1 cellular context compared by ENCODE assay signal in the genomic region with DNA sequence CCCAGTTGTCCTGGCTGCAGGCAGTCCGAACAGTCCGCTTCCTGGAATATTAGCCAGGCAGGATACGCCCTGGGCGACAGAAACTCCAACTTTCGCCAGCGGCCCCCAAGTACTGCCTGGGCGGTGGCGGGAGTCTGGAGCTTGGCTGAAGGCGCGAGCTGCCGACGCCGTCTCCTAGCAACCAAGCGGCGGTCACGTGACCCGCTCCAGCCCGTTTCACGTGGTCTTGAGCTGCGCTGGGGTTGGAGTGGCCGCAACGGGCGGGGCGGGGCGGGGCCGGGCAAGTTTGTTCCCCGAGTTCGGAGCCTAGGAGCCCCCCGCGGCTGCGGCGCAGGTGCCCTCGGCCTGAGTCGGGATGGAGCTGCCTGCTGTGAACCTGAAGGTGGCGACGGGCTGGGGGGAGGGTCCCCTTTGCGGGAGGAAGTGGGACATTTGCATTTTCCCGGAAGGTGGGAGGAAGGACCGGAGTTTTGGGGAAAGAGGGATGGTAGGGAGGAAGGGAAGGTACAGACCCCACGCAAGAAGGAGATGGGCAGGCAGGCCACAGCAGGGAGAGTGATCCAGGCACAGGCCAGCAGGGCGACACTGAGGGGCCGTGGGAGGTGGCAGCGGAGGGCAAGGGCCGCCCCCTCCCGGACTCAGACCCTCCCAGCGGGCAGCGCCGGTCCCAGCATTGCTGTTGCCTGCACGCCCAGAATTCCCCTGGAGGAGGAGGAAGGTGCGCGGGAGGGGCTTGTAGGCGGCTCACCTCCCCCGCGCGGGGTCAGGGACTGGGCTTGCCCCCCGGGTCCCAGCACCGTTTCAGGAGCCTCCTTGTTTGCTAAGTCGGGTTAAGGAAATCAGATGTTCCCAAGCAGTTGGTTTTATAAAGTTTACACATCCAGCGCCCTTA.
TF ChIP-seq lines count a peak whose summit lies in the region.

A gene with protein sequence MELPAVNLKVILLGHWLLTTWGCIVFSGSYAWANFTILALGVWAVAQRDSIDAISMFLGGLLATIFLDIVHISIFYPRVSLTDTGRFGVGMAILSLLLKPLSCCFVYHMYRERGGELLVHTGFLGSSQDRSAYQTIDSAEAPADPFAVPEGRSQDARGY (plus strand): TSS at position 283 of the 892 bp plus-strand sequence. CDS start 73 bp downstream, at position 356.

TF ChIP-seq in GM12878, 131 proteins besides CTCF, POLR2A, EP300 and RAD21 (continued from another document and continues in another):
- TF ChIP-seq, protein P1, sequence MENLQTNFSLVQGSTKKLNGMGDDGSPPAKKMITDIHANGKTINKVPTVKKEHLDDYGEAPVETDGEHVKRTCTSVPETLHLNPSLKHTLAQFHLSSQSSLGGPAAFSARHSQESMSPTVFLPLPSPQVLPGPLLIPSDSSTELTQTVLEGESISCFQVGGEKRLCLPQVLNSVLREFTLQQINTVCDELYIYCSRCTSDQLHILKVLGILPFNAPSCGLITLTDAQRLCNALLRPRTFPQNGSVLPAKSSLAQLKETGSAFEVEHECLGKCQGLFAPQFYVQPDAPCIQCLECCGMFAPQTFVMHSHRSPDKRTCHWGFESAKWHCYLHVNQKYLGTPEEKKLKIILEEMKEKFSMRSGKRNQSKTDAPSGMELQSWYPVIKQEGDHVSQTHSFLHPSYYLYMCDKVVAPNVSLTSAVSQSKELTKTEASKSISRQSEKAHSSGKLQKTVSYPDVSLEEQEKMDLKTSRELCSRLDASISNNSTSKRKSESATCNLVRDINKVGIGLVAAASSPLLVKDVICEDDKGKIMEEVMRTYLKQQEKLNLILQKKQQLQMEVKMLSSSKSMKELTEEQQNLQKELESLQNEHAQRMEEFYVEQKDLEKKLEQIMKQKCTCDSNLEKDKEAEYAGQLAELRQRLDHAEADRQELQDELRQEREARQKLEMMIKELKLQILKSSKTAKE (IDR thresholded peaks at IDR 0.05; ENCODE audit: low read depth, poor library complexity, severe bottlenecking) = no peak
- TF ChIP-seq, protein P2, sequence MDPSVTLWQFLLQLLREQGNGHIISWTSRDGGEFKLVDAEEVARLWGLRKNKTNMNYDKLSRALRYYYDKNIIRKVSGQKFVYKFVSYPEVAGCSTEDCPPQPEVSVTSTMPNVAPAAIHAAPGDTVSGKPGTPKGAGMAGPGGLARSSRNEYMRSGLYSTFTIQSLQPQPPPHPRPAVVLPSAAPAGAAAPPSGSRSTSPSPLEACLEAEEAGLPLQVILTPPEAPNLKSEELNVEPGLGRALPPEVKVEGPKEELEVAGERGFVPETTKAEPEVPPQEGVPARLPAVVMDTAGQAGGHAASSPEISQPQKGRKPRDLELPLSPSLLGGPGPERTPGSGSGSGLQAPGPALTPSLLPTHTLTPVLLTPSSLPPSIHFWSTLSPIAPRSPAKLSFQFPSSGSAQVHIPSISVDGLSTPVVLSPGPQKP (IDR thresholded peaks at IDR 0.05; ENCODE audit: low read depth, low read length) = no peak
- TF ChIP-seq SIX5 (IDR thresholded peaks at IDR 0.05; ENCODE audit: low read depth, low read length, severe bottlenecking) (peak; percentile 20), PAX5 (IDR thresholded peaks at IDR 0.05; ENCODE audit: borderline replicate concordance, low read depth, low read length) (no peak; the same call in 1 of the 2 replicates), CEBPB (IDR thresholded peaks at IDR 0.05; ENCODE audit: borderline replicate concordance in 1 of 2, low read depth in 2 of 2, low read length in 2 of 2) (no peak), ZBED1 (IDR thresholded peaks at IDR 0.05; ENCODE audit: borderline replicate concordance) (no peak), SIN3A (IDR thresholded peaks at IDR 0.05; ENCODE audit: low read depth, low read length) (peak; percentile 95), RBBP5 (conservative IDR thresholded peaks at IDR 0.05) (no peak), ZNF217 (IDR thresholded peaks at IDR 0.05) (0 out of 2 replicates have a peak, but pooled peaks have one; percentile 44), IRF4 (IDR thresholded peaks at IDR 0.05; ENCODE audit: low read depth, low read length) (no peak), SPI1 (IDR thresholded peaks at IDR 0.05; ENCODE audit: borderline replicate concordance, insufficient read depth, low read depth, low read length) (no peak), RAD51 (IDR thresholded peaks at IDR 0.05) (peak; percentile 99), TARDBP (IDR thresholded peaks at IDR 0.05; ENCODE audit: borderline replicate concordance) (no peak), EZH2 (IDR thresholded peaks at IDR 0.05; ENCODE audit: borderline replicate concordance, control insufficient read depth, low read depth, low read length) (no peak), SMAD5 (IDR thresholded peaks at IDR 0.05; ENCODE audit: low read depth) (no peak), LARP7 (IDR thresholded peaks at IDR 0.05) (no peak), POLR2AphosphoS2 (IDR thresholded peaks at IDR 0.05; ENCODE audit: low read depth, low read length) (no peak), ZSCAN29 (IDR thresholded peaks at IDR 0.05) (no peak), HDGF (IDR thresholded peaks at IDR 0.05) (peak; percentile 78; the same call in 1 of the 2 replicates), STAT3 (IDR thresholded peaks at IDR 0.05; ENCODE audit: low read depth, low read length) (no peak), MTA3 (IDR thresholded peaks at IDR 0.05; ENCODE audit: borderline replicate concordance, low read length) (peak; percentile 39; the same call in 1 of the 2 replicates), NRF1 (conservative IDR thresholded peaks at IDR 0.05; ENCODE audit: low read depth, low read length) (no peak), NR2C2 (IDR thresholded peaks at IDR 0.05; ENCODE audit: borderline replicate concordance, control insufficient read depth, insufficient read length, low read depth) (no peak), FOXK2 (IDR thresholded peaks at IDR 0.05) (no peak), EED (IDR thresholded peaks at IDR 0.05; ENCODE audit: low read depth) (peak; percentile 65)
- TF ChIP-seq, protein P3, sequence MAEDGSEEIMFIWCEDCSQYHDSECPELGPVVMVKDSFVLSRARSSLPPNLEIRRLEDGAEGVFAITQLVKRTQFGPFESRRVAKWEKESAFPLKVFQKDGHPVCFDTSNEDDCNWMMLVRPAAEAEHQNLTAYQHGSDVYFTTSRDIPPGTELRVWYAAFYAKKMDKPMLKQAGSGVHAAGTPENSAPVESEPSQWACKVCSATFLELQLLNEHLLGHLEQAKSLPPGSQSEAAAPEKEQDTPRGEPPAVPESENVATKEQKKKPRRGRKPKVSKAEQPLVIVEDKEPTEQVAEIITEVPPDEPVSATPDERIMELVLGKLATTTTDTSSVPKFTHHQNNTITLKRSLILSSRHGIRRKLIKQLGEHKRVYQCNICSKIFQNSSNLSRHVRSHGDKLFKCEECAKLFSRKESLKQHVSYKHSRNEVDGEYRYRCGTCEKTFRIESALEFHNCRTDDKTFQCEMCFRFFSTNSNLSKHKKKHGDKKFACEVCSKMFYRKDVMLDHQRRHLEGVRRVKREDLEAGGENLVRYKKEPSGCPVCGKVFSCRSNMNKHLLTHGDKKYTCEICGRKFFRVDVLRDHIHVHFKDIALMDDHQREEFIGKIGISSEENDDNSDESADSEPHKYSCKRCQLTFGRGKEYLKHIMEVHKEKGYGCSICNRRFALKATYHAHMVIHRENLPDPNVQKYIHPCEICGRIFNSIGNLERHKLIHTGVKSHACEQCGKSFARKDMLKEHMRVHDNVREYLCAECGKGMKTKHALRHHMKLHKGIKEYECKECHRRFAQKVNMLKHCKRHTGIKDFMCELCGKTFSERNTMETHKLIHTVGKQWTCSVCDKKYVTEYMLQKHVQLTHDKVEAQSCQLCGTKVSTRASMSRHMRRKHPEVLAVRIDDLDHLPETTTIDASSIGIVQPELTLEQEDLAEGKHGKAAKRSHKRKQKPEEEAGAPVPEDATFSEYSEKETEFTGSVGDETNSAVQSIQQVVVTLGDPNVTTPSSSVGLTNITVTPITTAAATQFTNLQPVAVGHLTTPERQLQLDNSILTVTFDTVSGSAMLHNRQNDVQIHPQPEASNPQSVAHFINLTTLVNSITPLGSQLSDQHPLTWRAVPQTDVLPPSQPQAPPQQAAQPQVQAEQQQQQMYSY (CRISPR knock-in tag; IDR thresholded peaks at IDR 0.05) = peak; percentile 91
- TF ChIP-seq, protein P4, sequence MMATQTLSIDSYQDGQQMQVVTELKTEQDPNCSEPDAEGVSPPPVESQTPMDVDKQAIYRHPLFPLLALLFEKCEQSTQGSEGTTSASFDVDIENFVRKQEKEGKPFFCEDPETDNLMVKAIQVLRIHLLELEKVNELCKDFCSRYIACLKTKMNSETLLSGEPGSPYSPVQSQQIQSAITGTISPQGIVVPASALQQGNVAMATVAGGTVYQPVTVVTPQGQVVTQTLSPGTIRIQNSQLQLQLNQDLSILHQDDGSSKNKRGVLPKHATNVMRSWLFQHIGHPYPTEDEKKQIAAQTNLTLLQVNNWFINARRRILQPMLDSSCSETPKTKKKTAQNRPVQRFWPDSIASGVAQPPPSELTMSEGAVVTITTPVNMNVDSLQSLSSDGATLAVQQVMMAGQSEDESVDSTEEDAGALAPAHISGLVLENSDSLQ (IDR thresholded peaks at IDR 0.05) = no peak; the same call in 1 of the 2 replicates
- TF ChIP-seq, protein P5, sequence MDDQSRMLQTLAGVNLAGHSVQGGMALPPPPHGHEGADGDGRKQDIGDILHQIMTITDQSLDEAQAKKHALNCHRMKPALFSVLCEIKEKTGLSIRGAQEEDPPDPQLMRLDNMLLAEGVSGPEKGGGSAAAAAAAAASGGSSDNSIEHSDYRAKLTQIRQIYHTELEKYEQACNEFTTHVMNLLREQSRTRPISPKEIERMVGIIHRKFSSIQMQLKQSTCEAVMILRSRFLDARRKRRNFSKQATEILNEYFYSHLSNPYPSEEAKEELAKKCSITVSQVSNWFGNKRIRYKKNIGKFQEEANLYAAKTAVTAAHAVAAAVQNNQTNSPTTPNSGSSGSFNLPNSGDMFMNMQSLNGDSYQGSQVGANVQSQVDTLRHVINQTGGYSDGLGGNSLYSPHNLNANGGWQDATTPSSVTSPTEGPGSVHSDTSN (IDR thresholded peaks at IDR 0.05; ENCODE audit: insufficient replicate concordance, low read depth, low read length) = no peak
- TF ChIP-seq, protein P6, sequence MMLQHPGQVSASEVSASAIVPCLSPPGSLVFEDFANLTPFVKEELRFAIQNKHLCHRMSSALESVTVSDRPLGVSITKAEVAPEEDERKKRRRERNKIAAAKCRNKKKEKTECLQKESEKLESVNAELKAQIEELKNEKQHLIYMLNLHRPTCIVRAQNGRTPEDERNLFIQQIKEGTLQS (IDR thresholded peaks at IDR 0.05; ENCODE audit: borderline replicate concordance, extremely low read depth, low read depth, low read length) = peak; percentile 87
- TF ChIP-seq, protein P7, sequence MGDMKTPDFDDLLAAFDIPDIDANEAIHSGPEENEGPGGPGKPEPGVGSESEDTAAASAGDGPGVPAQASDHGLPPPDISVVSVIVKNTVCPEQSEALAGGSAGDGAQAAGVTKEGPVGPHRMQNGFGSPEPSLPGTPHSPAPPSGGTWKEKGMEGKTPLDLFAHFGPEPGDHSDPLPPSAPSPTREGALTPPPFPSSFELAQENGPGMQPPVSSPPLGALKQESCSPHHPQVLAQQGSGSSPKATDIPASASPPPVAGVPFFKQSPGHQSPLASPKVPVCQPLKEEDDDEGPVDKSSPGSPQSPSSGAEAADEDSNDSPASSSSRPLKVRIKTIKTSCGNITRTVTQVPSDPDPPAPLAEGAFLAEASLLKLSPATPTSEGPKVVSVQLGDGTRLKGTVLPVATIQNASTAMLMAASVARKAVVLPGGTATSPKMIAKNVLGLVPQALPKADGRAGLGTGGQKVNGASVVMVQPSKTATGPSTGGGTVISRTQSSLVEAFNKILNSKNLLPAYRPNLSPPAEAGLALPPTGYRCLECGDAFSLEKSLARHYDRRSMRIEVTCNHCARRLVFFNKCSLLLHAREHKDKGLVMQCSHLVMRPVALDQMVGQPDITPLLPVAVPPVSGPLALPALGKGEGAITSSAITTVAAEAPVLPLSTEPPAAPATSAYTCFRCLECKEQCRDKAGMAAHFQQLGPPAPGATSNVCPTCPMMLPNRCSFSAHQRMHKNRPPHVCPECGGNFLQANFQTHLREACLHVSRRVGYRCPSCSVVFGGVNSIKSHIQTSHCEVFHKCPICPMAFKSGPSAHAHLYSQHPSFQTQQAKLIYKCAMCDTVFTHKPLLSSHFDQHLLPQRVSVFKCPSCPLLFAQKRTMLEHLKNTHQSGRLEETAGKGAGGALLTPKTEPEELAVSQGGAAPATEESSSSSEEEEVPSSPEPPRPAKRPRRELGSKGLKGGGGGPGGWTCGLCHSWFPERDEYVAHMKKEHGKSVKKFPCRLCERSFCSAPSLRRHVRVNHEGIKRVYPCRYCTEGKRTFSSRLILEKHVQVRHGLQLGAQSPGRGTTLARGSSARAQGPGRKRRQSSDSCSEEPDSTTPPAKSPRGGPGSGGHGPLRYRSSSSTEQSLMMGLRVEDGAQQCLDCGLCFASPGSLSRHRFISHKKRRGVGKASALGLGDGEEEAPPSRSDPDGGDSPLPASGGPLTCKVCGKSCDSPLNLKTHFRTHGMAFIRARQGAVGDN (IDR thresholded peaks at IDR 0.05) = no peak
- TF ChIP-seq, protein P8, sequence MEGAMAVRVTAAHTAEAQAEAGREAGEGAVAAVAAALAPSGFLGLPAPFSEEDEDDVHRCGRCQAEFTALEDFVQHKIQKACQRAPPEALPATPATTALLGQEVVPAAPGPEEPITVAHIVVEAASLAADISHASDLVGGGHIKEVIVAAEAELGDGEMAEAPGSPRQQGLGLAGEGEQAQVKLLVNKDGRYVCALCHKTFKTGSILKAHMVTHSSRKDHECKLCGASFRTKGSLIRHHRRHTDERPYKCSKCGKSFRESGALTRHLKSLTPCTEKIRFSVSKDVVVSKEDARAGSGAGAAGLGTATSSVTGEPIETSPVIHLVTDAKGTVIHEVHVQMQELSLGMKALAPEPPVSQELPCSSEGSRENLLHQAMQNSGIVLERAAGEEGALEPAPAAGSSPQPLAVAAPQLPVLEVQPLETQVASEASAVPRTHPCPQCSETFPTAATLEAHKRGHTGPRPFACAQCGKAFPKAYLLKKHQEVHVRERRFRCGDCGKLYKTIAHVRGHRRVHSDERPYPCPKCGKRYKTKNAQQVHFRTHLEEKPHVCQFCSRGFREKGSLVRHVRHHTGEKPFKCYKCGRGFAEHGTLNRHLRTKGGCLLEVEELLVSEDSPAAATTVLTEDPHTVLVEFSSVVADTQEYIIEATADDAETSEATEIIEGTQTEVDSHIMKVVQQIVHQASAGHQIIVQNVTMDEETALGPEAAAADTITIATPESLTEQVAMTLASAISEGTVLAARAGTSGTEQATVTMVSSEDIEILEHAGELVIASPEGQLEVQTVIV (IDR thresholded peaks at IDR 0.05; ENCODE audit: borderline replicate concordance, partially characterized antibody) = no peak
- TF ChIP-seq, protein P9, sequence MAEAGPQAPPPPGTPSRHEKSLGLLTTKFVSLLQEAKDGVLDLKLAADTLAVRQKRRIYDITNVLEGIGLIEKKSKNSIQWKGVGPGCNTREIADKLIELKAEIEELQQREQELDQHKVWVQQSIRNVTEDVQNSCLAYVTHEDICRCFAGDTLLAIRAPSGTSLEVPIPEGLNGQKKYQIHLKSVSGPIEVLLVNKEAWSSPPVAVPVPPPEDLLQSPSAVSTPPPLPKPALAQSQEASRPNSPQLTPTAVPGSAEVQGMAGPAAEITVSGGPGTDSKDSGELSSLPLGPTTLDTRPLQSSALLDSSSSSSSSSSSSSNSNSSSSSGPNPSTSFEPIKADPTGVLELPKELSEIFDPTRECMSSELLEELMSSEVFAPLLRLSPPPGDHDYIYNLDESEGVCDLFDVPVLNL (IDR thresholded peaks at IDR 0.05; ENCODE audit: low read depth, low read length) = no peak
